26 cellular contexts compared by ENCODE assay signal in the genomic region with DNA sequence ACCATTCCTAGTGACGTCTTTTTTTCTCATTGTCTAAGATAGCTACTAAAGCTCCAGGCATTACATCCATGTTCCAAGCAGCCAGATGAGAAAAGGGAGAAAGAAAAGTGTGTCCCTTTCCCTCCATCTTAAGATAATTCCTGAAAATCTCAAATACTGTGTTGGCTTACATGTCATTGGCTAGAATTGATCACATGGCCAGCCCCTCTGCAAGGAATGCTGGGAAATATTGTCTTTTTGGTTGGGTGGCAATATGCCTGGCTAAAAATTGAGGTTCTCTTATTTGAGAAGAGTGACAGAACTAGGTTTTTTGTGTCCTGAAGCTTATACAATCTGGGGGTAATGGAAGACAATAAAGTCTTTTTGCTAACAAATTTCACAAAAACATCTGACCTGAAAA.
"Had no signal": no experiment of that assay in that cellular context is flagged by ENCODE, and none has a peak within 500 bp of the region (broad histone marks: within the 10 kb centered on the region; RNA-seq: fewer than 3 reads in every experiment).

No MANE protein-coding gene starts in this region.

- H3K4me3 ChIP-seq: stomach, suprapubic skin, testis, thoracic aorta, thyroid gland, tibial artery, tibial nerve, transverse colon, upper lobe of left lung, upper lobe of right lung, uterus, vagina had no signal

- FAIRE-seq: urothelium cell line had no signal

- H3K27ac ChIP-seq: stomach, suprapubic skin, testis, thoracic aorta, thyroid gland, tibial artery, tibial nerve, transverse colon, upper lobe of left lung, upper lobe of right lung, uterus, vagina had no signal

- DNase-seq: stimulated activated CD4-positive, alpha-beta T cell treated with anti-CD3 and anti-CD28 coated beads, Interleukin-2, amount 100 ng/mL, for 48 hours; stimulated activated CD4-positive, alpha-beta T cell treated with anti-CD3 and anti-CD28 coated beads, Interleukin-4, amount 100 ng/mL, for 1 hour; stimulated activated CD4-positive, alpha-beta T cell treated with anti-CD3 and anti-CD28 coated beads, Interleukin-4, amount 100 ng/mL, for 24 hours; stimulated activated CD4-positive, alpha-beta T cell treated with anti-CD3 and anti-CD28 coated beads, Interleukin-4, amount 100 ng/mL, for 4 hours; stimulated activated CD8-positive, alpha-beta memory T cell treated with anti-CD3 and anti-CD28 coated beads, Interleukin-4, amount 100 ng/mL, for 48 hours; stimulated activated naive B cell treated with anti-CD40 and anti-IgM and Interleukin-4, amounts not matched to agents 10 μg/mL and 1 μg/mL and 100 μg/mL, for 72 hours; stimulated activated naive CD4-positive, alpha-beta T cell; stimulated activated naive CD8-positive, alpha-beta T cell treated with anti-CD3 and anti-CD28 coated beads, Interleukin-15, amount 100 ng/mL, for 72 hours; stimulated activated naive CD8-positive, alpha-beta T cell treated with anti-CD3 and anti-CD28 coated beads, Interleukin-15, Interleukin-2, amounts not matched to agents 100 U/mL and 50 U/mL, for 24 hours; stomach; substantia nigra; testis; thyroid gland; tibial artery; transverse colon; trophoblast cell; upper lobe of left lung; upper lobe of right lung; uterus had no signal

- ATAC-seq: stimulated activated effector memory CD8-positive, alpha-beta T cell treated with anti-CD3 and anti-CD28 coated beads, Interleukin-12 subunit alpha, Interleukin-12 subunit beta, amount 100 ng/mL, for 72 hours; stimulated activated memory B cell treated with anti-CD40 and anti-IgM and Interleukin-4, amounts not matched to agents 10 μg/mL and 1 μg/mL and 100 μg/mL, for 72 hours; stimulated activated naive B cell treated with anti-CD40 and anti-IgM and Interleukin-4, amounts not matched to agents 10 μg/mL and 1 μg/mL and 100 μg/mL, for 72 hours; stimulated activated naive CD8-positive, alpha-beta T cell treated with anti-CD3 and anti-CD28 coated beads, Interleukin-15, amount 100 ng/mL, for 72 hours; stimulated activated naive CD8-positive, alpha-beta T cell treated with anti-CD3 and anti-CD28 coated beads, Interleukin-15, Interleukin-2, amounts not matched to agents 100 U/mL and 50 U/mL, for 24 hours; upper lobe of right lung had no signal

- H3K27me3 ChIP-seq: stomach, suprapubic skin, testis, thyroid gland, tibial artery, tibial nerve, transverse colon, upper lobe of left lung, upper lobe of right lung, uterus, vagina had no signal

- H3K4me1 ChIP-seq: stomach, suprapubic skin, testis, thyroid gland, tibial artery, tibial nerve, transverse colon, upper lobe of left lung, upper lobe of right lung, uterus, vagina had no signal

- H3K9me3 ChIP-seq: testis, thyroid gland, uterus had no signal

- H3K36me3 ChIP-seq: stomach, suprapubic skin, thoracic aorta, thyroid gland, tibial artery, tibial nerve, transverse colon, upper lobe of left lung, upper lobe of right lung, uterus, vagina had no signal
